8 cellular contexts compared by ENCODE assay signal in genomic region chr6:151389640-151390275, GRCh38. TPM values are rescaled to one million over a fixed set of nuclear protein-coding genes. Genes with fewer than 3 reads are reported as not detected.
DNase-seq lines count a peak whose midpoint lies in the region; ATAC-seq, FAIRE-seq and TF ChIP-seq lines count a peak whose summit lies in the region.

No MANE protein-coding gene starts in this region.

- H4K20me1 ChIP-seq in K562 (replicated peaks; ENCODE audit: control insufficient read depth, insufficient read depth, low read length), result peaks cover 15% of the 10 kb centered on the region; the same call in 1 of the 2 replicates

- CTCF ChIA-PET in K562 (lab: Yijun Ruan, JAX; ENCODE audit: low intra/inter-chr PET ratio), result no interaction called here

- H3K4me2 ChIP-seq in K562 (ENCODE audit: insufficient read depth, low read length), result peak overlapping the region; percentile 90

- intact Hi-C loops in K562 (cut with micrococcal nuclease), result loop anchor here (2.0 to 5.0 kb wide), 5 partner anchors 15 to 1613 kb away; partner anchors contain the start of genes FBXO5, MTRF1L and RMND1

- H3K4me1 ChIP-seq in ES-I3 (ENCODE audit: insufficient read depth, low read length), result peaks cover 12% of the 10 kb centered on the region; the same call in 1 of the 2 replicates
- peaks cover 10 to 29% of the 10 kb centered on the region in 2 experiments; a peak in 4 of 5 replicates for H3K4me1 ChIP-seq in K562 (replicated peaks in 1 of 2; ENCODE audit: control insufficient read depth in 2 of 2, insufficient read depth in 2 of 2, low read length in 2 of 2)

- H3K9ac ChIP-seq in ES-I3 (ENCODE audit: low read depth, low read length) (peak overlapping the region; percentile 98), K562 (ENCODE audit: insufficient read depth in 1 of 2, low read depth in 2 of 2, low read length in 2 of 2) (peak overlapping the region; percentile 95 to 98)

- H3K9me1 ChIP-seq in K562 (ENCODE audit: control insufficient read depth, insufficient read depth, low read length), result no peaks in the 10 kb centered on the region

- DNase-seq in OCI-M1 (lab: John Stamatoyannopoulos, UW) (peak; percentile 89), K562 (ENCODE audit: extremely low read depth in 1 of 4, low spot score in 3 of 4) (peak; percentile 37 to 66 (median 46)), hypothalamus (lab: John Stamatoyannopoulos, UW) (peak in 39 of 51 donors; percentile 17 to 89 (median 53)), putamen (ENCODE audit: low spot score) (peak; percentile 69), activated gamma-delta T cell (lab: John Stamatoyannopoulos, UW) (no peak)

- peak overlapping the region; percentile 96 for H3K27ac ChIP-seq in K562 (ENCODE audit: extremely low read depth, low read depth, low read length)

- H3K9me3 ChIP-seq in ES-I3 (ENCODE audit: control insufficient read depth, insufficient read depth, low read length), result no peaks in the 10 kb centered on the region
- no peaks in the 10 kb centered on the region for H3K9me3 ChIP-seq in K562 (replicated peaks; ENCODE audit: control insufficient read depth, insufficient read depth, low read depth, low read length)

- under 1% methylated on average over 42 of the region's 54 CpGs for WGBS in K562 (ENCODE audit: insufficient coverage, low coverage, missing lambda C conversion rate)

- TF ChIP-seq RAD21 in K562 (CRISPR knock-in tag; conservative IDR thresholded peaks at IDR 0.05 in 1 of 2, IDR thresholded peaks at IDR 0.05 in 1 of 2), result no peak; a peak in 1 of 4 replicates

- no TSS peak for BruUV-seq in K562 (replicated peaks; lab: Mats Ljungman, UMichigan)

- ATAC-seq in GM21367 (IDR thresholded peaks at IDR 0.05; ENCODE audit: unreplicated experiment) (peak; percentile 61), HG03571 (IDR thresholded peaks at IDR 0.05; ENCODE audit: unreplicated experiment) (peak; percentile 55), K562 (peak; percentile 85)

- peak; percentile 91 for TF ChIP-seq POLR2A in K562 (conservative IDR thresholded peaks at IDR 0.05)

- TF ChIP-seq CTCF in K562 (IDR thresholded peaks at IDR 0.05 in 2 of 3, conservative IDR thresholded peaks at IDR 0.05 in 1 of 3; ENCODE audit: insufficient read depth in 2 of 3, low read depth in 1 of 3, low read length in 3 of 3), result peak in 1 of 3 experiments; percentile 4; a peak in 1 of 6 replicates

- H3K79me2 ChIP-seq in K562 (ENCODE audit: control insufficient read depth, insufficient read depth, low read length), result peaks cover 83% of the 10 kb centered on the region

- TF ChIP-seq EP300 in K562 (IDR thresholded peaks at IDR 0.05; ENCODE audit: low read length), result no peak

- no peaks in the 10 kb centered on the region for H3K27me3 ChIP-seq in K562 (ENCODE audit: control insufficient read depth in 2 of 2, insufficient read depth in 2 of 2, low read length in 2 of 2)

- in situ Hi-C loops in K562 (cut with MboI), result no loop called here

- POLR2A ChIA-PET in K562 (lab: Yijun Ruan, JAX), result interaction anchor here (0.5 to 3.0 kb wide), 23 partner anchors 9 to 1500 kb away, joined by 3 to 18 read pairs (median 4); partner anchors contain the start of gene RMND1

- peak overlapping the region; percentile 85 for H2AFZ ChIP-seq in K562 (ENCODE audit: low read depth, low read length)

- peak; percentile 23 for FAIRE-seq in K562 (lab: Jason Lieb, UNC)

- peak overlapping the region; percentile 93 for H3K4me3 ChIP-seq in K562

- H3K36me3 ChIP-seq in ES-I3 (ENCODE audit: insufficient read depth, low read length) (peaks cover 2% of the 10 kb centered on the region; the same call in 1 of the 2 replicates), K562 (ENCODE audit: control insufficient read depth, insufficient read depth, low read length) (peaks cover 32% of the 10 kb centered on the region)

TF ChIP-seq in K562, 482 proteins besides CTCF, POLR2A, EP300 and RAD21 (continues in another document):
- peak; percentile 79 for TF ChIP-seq PHF20 (IDR thresholded peaks at IDR 0.05; ENCODE audit: partially characterized antibody)
- TF ChIP-seq ZNF143 (CRISPR knock-in tag; IDR thresholded peaks at IDR 0.05), result 0 out of 2 replicates have a peak, but pooled peaks have one; percentile 11
- TF ChIP-seq SAFB2 (IDR thresholded peaks at IDR 0.05; ENCODE audit: borderline replicate concordance, low read depth, low read length, severe bottlenecking), result no peak
- peak; percentile 47 for TF ChIP-seq RB1 (IDR thresholded peaks at IDR 0.05; ENCODE audit: low read depth)
- TF ChIP-seq ATF3 (IDR thresholded peaks at IDR 0.05), result no peak
- TF ChIP-seq ATF3 (CRISPR knock-in tag; conservative IDR thresholded peaks at IDR 0.05), result peak; percentile 74; the same call in 1 of the 2 replicates
- TF ChIP-seq NBN (IDR thresholded peaks at IDR 0.05; ENCODE audit: low read depth), result 0 out of 2 replicates have a peak, but pooled peaks have one; percentile 42
- TF ChIP-seq TSHZ1 (CRISPR knock-in tag; IDR thresholded peaks at IDR 0.05), result no peak
- peak; percentile 12 for TF ChIP-seq GTF2B (IDR thresholded peaks at IDR 0.05; ENCODE audit: extremely low read depth, insufficient read length)

RNA-seq across cellular contexts. Expression of gene ZBTB2, which starts 1.6 kb away (rescaled TPM):
- 5.8 and 7.3 TPM in 2 replicates for total RNA-seq in K562 (2011; cell fraction: chromatin; rRNA removed; ENCODE audit: low replicate concordance)
- 2.9 and 3.5 TPM in 2 replicates for total RNA-seq in K562 (2011; cell fraction: nucleolus; rRNA removed)
- total RNA-seq in K562 (2011; cell fraction: nucleoplasm; rRNA removed), result 4.9 and 6.0 TPM in 2 replicates
- total RNA-seq in K562 (2014; rRNA removed) (13.3 and 17.3 TPM in 2 replicates), K562 (2014; rRNA removed; fragmentation: Illumina TruSeq; extraction: Trizol) (17.0 and 18.9 TPM in 2 replicates), K562 (2015; rRNA removed; fragmentation: Illumina TruSeq; extraction: Trizol) (21.8 and 23.3 TPM in 2 replicates), K562 (2021) (15.2 and 16.4 TPM in 2 replicates)
- polyA plus RNA-seq in K562 (2011; rRNA removed) (12.7 and 17.2 TPM in 2 replicates), K562 (2014; fragmentation: Illumina TruSeq; extraction: Trizol) (20.8 and 26.2 TPM in 2 replicates), K562 (2014; fragmentation: Nextera tagmentation; extraction: Ambion mirVana) (1 to 10 TPM; 5.1 to 6.0 TPM), K562 (2014; rRNA removed) (14.5 and 18.1 TPM in 2 replicates)
- 12.9 and 17.2 TPM in 2 replicates for polyA plus RNA-seq in K562 (2011; cell fraction: cytosol; rRNA removed)
- 6.1 and 6.8 TPM in 2 replicates for polyA plus RNA-seq in K562 (2011; cell fraction: nucleus; rRNA removed)
- 12.4 and 14.8 TPM in 2 replicates for polyA plus RNA-seq in K562 (2012)
- 18.4 and 28.1 TPM in 2 replicates for polyA minus RNA-seq in K562 (2011; rRNA and poly(A)+ RNA removed)
- 5.6 and 9.1 TPM in 2 replicates for polyA minus RNA-seq in K562 (2011; cell fraction: cytosol; rRNA and poly(A)+ RNA removed)
- 2.6 and 3.8 TPM in 2 replicates for polyA minus RNA-seq in K562 (2011; cell fraction: nucleus; rRNA and poly(A)+ RNA removed)
